ENCODE assay signal across 11 cellular contexts in the genomic region with DNA sequence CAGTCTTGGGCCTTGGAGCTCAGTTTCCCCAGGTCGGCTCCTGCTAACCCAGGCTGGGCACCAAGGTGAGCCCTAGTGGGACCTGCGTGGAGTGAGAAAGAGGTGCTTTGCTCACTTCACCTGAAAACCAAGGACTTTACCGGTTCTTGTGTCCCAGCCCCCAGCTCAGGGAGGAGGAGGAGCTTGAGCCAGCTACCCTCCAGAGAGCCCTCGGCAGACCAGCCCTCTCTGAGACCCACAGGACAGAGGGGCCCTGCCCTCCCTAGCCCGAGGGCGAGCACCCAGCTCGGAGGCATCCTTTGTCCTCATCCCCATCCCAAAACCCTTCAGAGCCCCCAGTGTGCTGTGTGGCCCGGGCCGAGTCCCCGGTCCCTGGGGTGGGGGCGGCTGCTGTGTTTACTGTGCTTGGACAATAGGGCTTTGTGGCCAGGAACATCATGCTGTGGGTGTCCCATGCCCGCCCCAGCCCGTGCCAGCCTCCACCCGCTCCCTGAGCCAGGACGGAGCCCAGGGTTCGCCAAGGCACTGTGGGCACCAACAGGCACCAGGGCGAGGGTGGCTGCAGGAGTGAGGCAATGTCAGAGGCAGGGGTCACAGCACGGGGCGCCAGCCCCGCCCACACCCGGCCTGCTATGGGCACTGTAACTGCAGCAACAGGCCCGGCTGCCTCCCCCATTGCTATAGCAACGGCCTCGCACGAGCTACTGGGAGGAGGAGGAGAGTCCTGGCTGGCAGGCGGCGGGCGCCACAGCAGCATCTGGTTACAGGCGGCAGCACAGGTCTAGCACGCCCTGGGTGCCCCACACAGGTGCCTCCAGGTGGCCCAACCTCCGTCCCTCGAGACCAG. TPM values are rescaled to one million over a fixed set of nuclear protein-coding genes. Genes with fewer than 3 reads are reported as not detected.
DNase-seq lines count a peak whose midpoint lies in the region; TF ChIP-seq lines count a peak whose summit lies in the region.
"Had no signal": no experiment of that assay in that cellular context is flagged by ENCODE, and none has a peak within 500 bp of the region (broad histone marks: within the 10 kb centered on the region; RNA-seq: fewer than 3 reads in every experiment).

No MANE protein-coding gene starts in this region.

- in situ Hi-C loops in GM13976 (cut with MboI; ENCODE audit: low sequenced_read_pairs, unreplicated experiment) = no loop called here

- H3K4me3 ChIP-seq in Caco-2 (ENCODE audit: low read depth, low read length) (no peak overlapping the region), smooth muscle cell (no peak overlapping the region)
- H3K4me3 ChIP-seq: A549 had no signal

- H3K27me3 Mint-ChIP-seq in Caco-2 (ENCODE audit: insufficient read depth, unreplicated experiment) = no peaks in the 10 kb centered on the region

- no peak for TF ChIP-seq CTCF in Caco-2 (IDR thresholded peaks at IDR 0.05; ENCODE audit: insufficient read depth in 1 of 2, low read depth in 1 of 2, low read length in 1 of 2, severe bottlenecking in 1 of 2, unreplicated experiment in 1 of 2)
- TF ChIP-seq CTCF in smooth muscle cell (IDR thresholded peaks at IDR 0.05; ENCODE audit: borderline replicate concordance, insufficient read depth, poor library complexity, severe bottlenecking) = no peak
- TF ChIP-seq CTCF in GM13976 (IDR thresholded peaks at IDR 0.05; ENCODE audit: borderline replicate concordance, control extremely low read depth, extremely low read depth, insufficient read depth, missing control alignments) = no peak

- peaks cover 20% of the 10 kb centered on the region for H3K4me1 ChIP-seq in Caco-2
- H3K4me1 ChIP-seq in smooth muscle cell (ENCODE audit: low read depth) = peaks cover 14% of the 10 kb centered on the region

- H3K36me3 ChIP-seq in Caco-2 (ENCODE audit: control insufficient read depth, insufficient read depth, low read length) (peaks cover 1% of the 10 kb centered on the region), smooth muscle cell (ENCODE audit: low read depth) (no peaks in the 10 kb centered on the region)

- H3K9me3 Mint-ChIP-seq in Caco-2 (ENCODE audit: unreplicated experiment) = no peaks in the 10 kb centered on the region

- H3K27ac ChIP-seq in temporal lobe (ENCODE audit: low read depth, low read length) = peak overlapping the region; percentile 100
- H3K27ac ChIP-seq in smooth muscle cell (ENCODE audit: low read depth) = no peak overlapping the region
- H3K27ac ChIP-seq: A549 had no signal

- no peak overlapping the region for H3K9ac ChIP-seq in smooth muscle cell (ENCODE audit: low read depth)

- no peak overlapping the region for H3K4me2 ChIP-seq in smooth muscle cell
- H3K4me2 ChIP-seq: A549 had no signal

- peaks cover 5% of the 10 kb centered on the region for H4K20me1 ChIP-seq in smooth muscle cell (ENCODE audit: low read depth)

- H3K27ac Mint-ChIP-seq in Caco-2 (ENCODE audit: unreplicated experiment) = no peak overlapping the region

- no peak overlapping the region for H2AFZ ChIP-seq in smooth muscle cell (ENCODE audit: low read depth)

- peak; percentile 70 to 74 for DNase-seq in NCI-H2081 (lab: John Stamatoyannopoulos, UW)
- DNase-seq in NCI-H2081 treated with DMSO at 0.1 percent for 48 hours (lab: John Stamatoyannopoulos, UW) = no peak
- peak; percentile 80 for DNase-seq in NCI-H774 (lab: John Stamatoyannopoulos, UW)
- peak; percentile 94 to 100 (median 99) for DNase-seq in head of caudate nucleus
- DNase-seq in Caco-2 = no peak
- DNase-seq in smooth muscle cell (lab: John Stamatoyannopoulos, UW; ENCODE audit: unreplicated experiment) = no peak
- no peak for DNase-seq in GM13976 (ENCODE audit: low spot score)
- DNase-seq: central memory CD4-positive, alpha-beta T cell; islet precursor cell had no signal

- POLR2A ChIA-PET in Caco-2 (lab: Charles Lee) = no interaction called here

- CTCF ChIA-PET in Caco-2 (lab: Charles Lee) = interaction anchor here (0.6 to 1.9 kb wide), 4 partner anchors 10 to 294 kb away, joined by 3 to 6 read pairs (median 4); no protein-coding TSS in a partner anchor

- no peaks in the 10 kb centered on the region for H3F3A ChIP-seq in smooth muscle cell (ENCODE audit: low read depth)

- 91% methylated on average over 32 of the region's 32 CpGs for whole genome bisulfite sequencing in smooth muscle cell (ENCODE audit: low lambda C conversion rate)

- H3K4me3 Mint-ChIP-seq in Caco-2 (ENCODE audit: unreplicated experiment) = no peak overlapping the region

- peaks cover 18% of the 10 kb centered on the region for H3K36me3 Mint-ChIP-seq in Caco-2 (ENCODE audit: insufficient read depth, unreplicated experiment)

- H3K9me3 ChIP-seq in Caco-2 (no peaks in the 10 kb centered on the region), smooth muscle cell (replicated peaks; ENCODE audit: low read depth) (no peaks in the 10 kb centered on the region)
- H3K9me3 ChIP-seq: A549 had no signal

- H3K27me3 ChIP-seq in Caco-2 (replicated peaks; ENCODE audit: control insufficient read depth, insufficient read depth, low read length) = no peaks in the 10 kb centered on the region
- no peaks in the 10 kb centered on the region for H3K27me3 ChIP-seq in smooth muscle cell (ENCODE audit: low read depth)

- BruUV-seq in Caco-2 (replicated peaks; lab: Mats Ljungman, UMichigan) = no TSS peak

- H3K4me1 Mint-ChIP-seq in Caco-2 (ENCODE audit: low read depth, unreplicated experiment) = peaks cover 4% of the 10 kb centered on the region

- intact Hi-C loops in head of caudate nucleus (cut with DNase I) (no loop called here), Caco-2 (cut with micrococcal nuclease; ENCODE audit: unreplicated experiment) (no loop called here)

- H3K79me2 ChIP-seq in smooth muscle cell (ENCODE audit: low read depth) = no peaks in the 10 kb centered on the region

RNA-seq across cellular contexts. Expression of a gene that starts 2.7 kb away (rescaled TPM):
- total RNA-seq in temporal lobe = 25.8 TPM
- total RNA-seq in Caco-2 (2022) = 22.6 and 27.3 TPM in 2 replicates
- 15.9 and 23.0 TPM in 2 replicates for total RNA-seq in smooth muscle cell
- polyA plus RNA-seq in smooth muscle cell = 26.2 and 29.0 TPM in 2 replicates

RNA-seq across cellular contexts. Expression of a gene that starts 6.5 kb away (rescaled TPM):
- total RNA-seq in temporal lobe = not detected
- not detected in 2 replicates for total RNA-seq in Caco-2 (2022)
- total RNA-seq in smooth muscle cell = not detected in 2 replicates
- polyA plus RNA-seq in smooth muscle cell = 0.51 TPM in 1 of 2 replicates, not detected in the other
- polyA plus RNA-seq: A549 had no signal

RNA-seq across cellular contexts. Expression of a gene that starts 20.6 kb away (rescaled TPM):
- 24.6 TPM for total RNA-seq in temporal lobe
- total RNA-seq in Caco-2 (2022) = 44.1 and 49.2 TPM in 2 replicates
- total RNA-seq in smooth muscle cell = 5.9 and 9.9 TPM in 2 replicates
- 19.3 and 38.8 TPM in 2 replicates for polyA plus RNA-seq in smooth muscle cell

RNA-seq across cellular contexts. Expression of a gene that starts 28.5 kb away (rescaled TPM):
- total RNA-seq in temporal lobe = 0.25 TPM
- total RNA-seq in Caco-2 (2022) = 2.9 and 3.4 TPM in 2 replicates
- total RNA-seq in smooth muscle cell = not detected in 2 replicates
- polyA plus RNA-seq in smooth muscle cell = 0.30 and 0.78 TPM in 2 replicates

RNA-seq across cellular contexts. Expression of a gene that starts 29.0 kb away (rescaled TPM):
- total RNA-seq in temporal lobe (not detected), Caco-2 (2022) (4.5 and 4.7 TPM in 2 replicates), smooth muscle cell (15.2 and 36.8 TPM in 2 replicates)
- polyA plus RNA-seq in smooth muscle cell = 43.9 and 69.9 TPM in 2 replicates

Comparison
In these comparisons a context has a peak if more than half of its experiments do, and no peak if none do; other contexts are left out.
1. DNase-seq: peak in NCI-H2081 (2 of 2), NCI-H774 (single experiment) and head of caudate nucleus (42 of 42); none in NCI-H2081 treated with DMSO at 0.1 percent for 48 hours (single experiment), Caco-2 (0 of 2), smooth muscle cell (single experiment) and GM13976 (single experiment).